15 cellular contexts compared by ENCODE assay signal in the genomic region with DNA sequence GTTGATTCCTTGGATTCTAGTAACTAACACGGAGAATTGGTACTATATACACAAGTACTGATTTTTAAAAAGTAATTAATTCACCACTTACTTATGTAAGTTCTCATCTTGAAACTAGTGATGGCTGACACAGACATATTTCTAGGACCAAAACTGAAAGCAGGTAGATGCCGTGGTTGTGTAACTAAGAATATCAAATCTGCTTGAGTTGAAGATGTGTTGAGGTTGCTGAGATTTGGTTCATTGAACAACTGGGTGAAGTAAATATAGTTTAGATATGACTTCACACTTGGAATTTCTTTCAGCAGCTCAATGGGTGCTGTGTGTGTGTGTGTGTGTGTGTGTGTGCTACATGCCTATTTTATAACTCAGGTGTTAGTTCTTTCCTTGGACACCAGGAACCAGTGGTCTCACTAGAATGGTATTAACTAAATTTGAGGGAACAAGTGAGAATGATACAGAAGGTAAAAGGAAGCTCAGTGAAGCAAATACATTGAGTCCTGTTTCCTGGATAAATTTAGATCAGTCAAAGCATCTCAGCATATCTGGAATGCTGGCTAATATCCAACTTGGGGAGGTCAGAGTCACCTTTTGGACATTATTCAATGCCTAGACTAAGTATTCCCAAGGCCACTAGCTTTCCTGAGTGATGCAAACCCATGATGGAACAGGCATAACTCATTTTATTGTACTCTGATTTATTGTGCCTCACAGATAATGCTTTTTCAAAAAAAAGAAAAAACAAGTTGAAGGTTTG.
DNase-seq lines count a peak whose midpoint lies in the region; ATAC-seq and TF ChIP-seq lines count a peak whose summit lies in the region.
"Had no signal": no experiment of that assay in that cellular context is flagged by ENCODE, and none has a peak within 500 bp of the region (broad histone marks: within the 10 kb centered on the region; RNA-seq: fewer than 3 reads in every experiment).

No MANE protein-coding gene starts in this region.

- no peak overlapping the region for H3K4me2 ChIP-seq in SK-N-SH

- no peaks in the 10 kb centered on the region for H3K79me2 ChIP-seq in SK-N-SH (ENCODE audit: insufficient read depth)

- DNase-seq in SK-N-SH (no peak), mesenteric fat pad (ENCODE audit: low spot score) (no peak), NCI-H526 treated with DMSO at 0.1 percent for 48 hours (lab: John Stamatoyannopoulos, UW) (no peak), NCI-H446 treated with DMSO at 0.1 percent for 48 hours (lab: John Stamatoyannopoulos, UW) (no peak)
- DNase-seq: MV-4-11; stimulated activated CD4-positive, alpha-beta T cell treated with anti-CD3 and anti-CD28 coated beads, Interleukin-4, amount 100 ng/mL, for 4 hours; transverse colon had no signal

- no peak overlapping the region for H3K9ac ChIP-seq in SK-N-SH

- CTCF ChIA-PET in SK-N-SH (lab: Yijun Ruan, JAX), result no interaction called here

- no peaks in the 10 kb centered on the region for H3K27me3 Mint-ChIP-seq in stimulated activated memory B cell treated with anti-CD40 and anti-IgM and Interleukin-4, amounts not matched to agents 10 μg/mL and 1 μg/mL and 100 μg/mL, for 72 hours

- peaks cover 8% of the 10 kb centered on the region for H3K4me1 Mint-ChIP-seq in stimulated activated memory B cell treated with anti-CD40 and anti-IgM and Interleukin-4, amounts not matched to agents 10 μg/mL and 1 μg/mL and 100 μg/mL, for 72 hours
- H3K4me1 Mint-ChIP-seq: activated naive CD4-positive, alpha-beta T cell treated with anti-CD3 and anti-CD28 coated beads, Interleukin-2, amount 50 U/mL, for 24 hours; neural crest cell had no signal

- H3K36me3 Mint-ChIP-seq in stimulated activated memory B cell treated with anti-CD40 and anti-IgM and Interleukin-4, amounts not matched to agents 10 μg/mL and 1 μg/mL and 100 μg/mL, for 72 hours, result peaks cover 5% of the 10 kb centered on the region
- H3K36me3 Mint-ChIP-seq: activated naive CD4-positive, alpha-beta T cell treated with anti-CD3 and anti-CD28 coated beads, Interleukin-2, amount 50 U/mL, for 24 hours had no signal

- H3K27ac Mint-ChIP-seq in stimulated activated memory B cell treated with anti-CD40 and anti-IgM and Interleukin-4, amounts not matched to agents 10 μg/mL and 1 μg/mL and 100 μg/mL, for 72 hours, result no peak overlapping the region
- H3K27ac Mint-ChIP-seq: activated naive CD4-positive, alpha-beta T cell treated with anti-CD3 and anti-CD28 coated beads, Interleukin-2, amount 50 U/mL, for 24 hours had no signal

- TF ChIP-seq EP300 in SK-N-SH (IDR thresholded peaks at IDR 0.05; ENCODE audit: borderline replicate concordance in 1 of 2, low read depth in 1 of 2, low read length in 1 of 2), result no peak

- H3K27me3 ChIP-seq in SK-N-SH (ENCODE audit: insufficient read depth), result no peaks in the 10 kb centered on the region
- H3K27me3 ChIP-seq: transverse colon had no signal

- ATAC-seq in SK-N-SH treated with all-trans-retinoic acid at 6 μM for 48 hours (no peak), HG02642 (IDR thresholded peaks at IDR 0.05; ENCODE audit: poor library complexity, unreplicated experiment) (peak; percentile 90), HG03575 (IDR thresholded peaks at IDR 0.05; ENCODE audit: extremely low read depth, insufficient number of reproducible peaks, low FRiP score, unreplicated experiment) (peak; percentile 71)
- ATAC-seq in stimulated activated memory B cell treated with anti-CD40 and anti-IgM and Interleukin-4, amounts not matched to agents 10 μg/mL and 1 μg/mL and 100 μg/mL, for 72 hours, result peak; percentile 67
- ATAC-seq: HCT116 had no signal

- no peaks in the 10 kb centered on the region for H3K9me3 ChIP-seq in SK-N-SH
- H3K9me3 ChIP-seq: transverse colon had no signal

- H3K4me1 ChIP-seq in SK-N-SH (ENCODE audit: control insufficient read depth in 1 of 2, insufficient read depth in 2 of 2, low read depth in 1 of 2, low read length in 1 of 2), result no peaks in the 10 kb centered on the region; a peak in 1 of 4 replicates
- H3K4me1 ChIP-seq: transverse colon had no signal

- no peaks in the 10 kb centered on the region for H3K36me3 ChIP-seq in SK-N-SH (replicated peaks in 1 of 2; ENCODE audit: control insufficient read depth in 1 of 2, insufficient read depth in 2 of 2, low read length in 1 of 2)
- H3K36me3 ChIP-seq: transverse colon had no signal

- no peak for TF ChIP-seq RAD21 in SK-N-SH (IDR thresholded peaks at IDR 0.05; ENCODE audit: low read length)

- peaks cover 5% of the 10 kb centered on the region for H3K9me3 Mint-ChIP-seq in stimulated activated memory B cell treated with anti-CD40 and anti-IgM and Interleukin-4, amounts not matched to agents 10 μg/mL and 1 μg/mL and 100 μg/mL, for 72 hours

- H4K20me1 ChIP-seq in SK-N-SH (ENCODE audit: insufficient read depth), result no peaks in the 10 kb centered on the region

- POLR2A ChIA-PET in SK-N-SH (lab: Yijun Ruan, JAX), result no interaction called here

- WGBS in SK-N-SH (ENCODE audit: low lambda C conversion rate), result 84% methylated on average over 2 of the region's 2 CpGs

- no peak overlapping the region for H3K27ac ChIP-seq in SK-N-SH (ENCODE audit: low read depth in 2 of 2, low read length in 1 of 2)
- H3K27ac ChIP-seq: 22Rv1, transverse colon had no signal

- H3K9me2 ChIP-seq in SK-N-SH, result no peaks in the 10 kb centered on the region

- H2AFZ ChIP-seq in SK-N-SH (ENCODE audit: low read depth), result no peak overlapping the region

- H3K4me3 ChIP-seq in SK-N-SH (ENCODE audit: low read depth in 2 of 2, low read length in 1 of 2), result no peak overlapping the region
- H3K4me3 ChIP-seq: transverse colon had no signal

- no peaks in the 10 kb centered on the region for H3F3A ChIP-seq in SK-N-SH (replicated peaks; ENCODE audit: insufficient read depth)

- no peak overlapping the region for H3K4me3 Mint-ChIP-seq in stimulated activated memory B cell treated with anti-CD40 and anti-IgM and Interleukin-4, amounts not matched to agents 10 μg/mL and 1 μg/mL and 100 μg/mL, for 72 hours
- H3K4me3 Mint-ChIP-seq: activated naive CD4-positive, alpha-beta T cell treated with anti-CD3 and anti-CD28 coated beads, Interleukin-2, amount 50 U/mL, for 24 hours; neural crest cell had no signal

- no peak for TF ChIP-seq CTCF in SK-N-SH (IDR thresholded peaks at IDR 0.05)

TF ChIP-seq in SK-N-SH, 30 proteins besides CTCF, POLR2A, EP300 and RAD21:
- TF ChIP-seq NFIC (IDR thresholded peaks at IDR 0.05; ENCODE audit: borderline replicate concordance) (0 out of 2 replicates have a peak, but pooled peaks have one; percentile 21), USF2 (IDR thresholded peaks at IDR 0.05; ENCODE audit: borderline replicate concordance, low read depth, low read length) (no peak), FOSL2 (IDR thresholded peaks at IDR 0.05; ENCODE audit: borderline replicate concordance, low read depth) (no peak), RFX5 (IDR thresholded peaks at IDR 0.05; ENCODE audit: low read length) (no peak), GATA2 (CRISPR knock-in tag; IDR thresholded peaks at IDR 0.05) (no peak)

TF ChIP-seq in SK-N-SH treated with all-trans-retinoic acid at 6 μM for 48 hours, 23 proteins besides CTCF, POLR2A, EP300 and RAD21 (continues in another document):
- TF ChIP-seq ARNTL (CRISPR knock-in tag; IDR thresholded peaks at IDR 0.05; ENCODE audit: borderline replicate concordance, low read depth) (no peak), OSR1 (CRISPR knock-in tag; IDR thresholded peaks at IDR 0.05) (no peak), GLIS3 (CRISPR knock-in tag; IDR thresholded peaks at IDR 0.05) (no peak), SNAI2 (CRISPR knock-in tag; IDR thresholded peaks at IDR 0.05) (no peak), PPARA (CRISPR knock-in tag; IDR thresholded peaks at IDR 0.05; ENCODE audit: borderline replicate concordance) (no peak), CSRNP3 (CRISPR knock-in tag; IDR thresholded peaks at IDR 0.05) (no peak), ISL1 (CRISPR knock-in tag; IDR thresholded peaks at IDR 0.05) (no peak), ZFP30 (CRISPR knock-in tag; IDR thresholded peaks at IDR 0.05) (no peak), ZC3H10 (CRISPR knock-in tag; IDR thresholded peaks at IDR 0.05) (no peak), ZNF8 (CRISPR knock-in tag; IDR thresholded peaks at IDR 0.05) (no peak), ESRRG (CRISPR knock-in tag; IDR thresholded peaks at IDR 0.05) (no peak), ZFP3 (CRISPR knock-in tag; IDR thresholded peaks at IDR 0.05) (no peak)
- TF ChIP-seq, protein P1, sequence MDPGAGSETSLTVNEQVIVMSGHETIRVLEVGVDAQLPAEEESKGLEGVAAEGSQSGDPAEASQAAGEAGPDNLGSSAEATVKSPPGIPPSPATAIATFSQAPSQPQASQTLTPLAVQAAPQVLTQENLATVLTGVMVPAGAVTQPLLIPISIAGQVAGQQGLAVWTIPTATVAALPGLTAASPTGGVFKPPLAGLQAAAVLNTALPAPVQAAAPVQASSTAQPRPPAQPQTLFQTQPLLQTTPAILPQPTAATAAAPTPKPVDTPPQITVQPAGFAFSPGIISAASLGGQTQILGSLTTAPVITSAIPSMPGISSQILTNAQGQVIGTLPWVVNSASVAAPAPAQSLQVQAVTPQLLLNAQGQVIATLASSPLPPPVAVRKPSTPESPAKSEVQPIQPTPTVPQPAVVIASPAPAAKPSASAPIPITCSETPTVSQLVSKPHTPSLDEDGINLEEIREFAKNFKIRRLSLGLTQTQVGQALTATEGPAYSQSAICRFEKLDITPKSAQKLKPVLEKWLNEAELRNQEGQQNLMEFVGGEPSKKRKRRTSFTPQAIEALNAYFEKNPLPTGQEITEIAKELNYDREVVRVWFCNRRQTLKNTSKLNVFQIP (CRISPR knock-in tag; IDR thresholded peaks at IDR 0.05; ENCODE audit: borderline replicate concordance, low read depth), result no peak
